ENCODE assay signal across 12 cellular contexts in the genomic region with DNA sequence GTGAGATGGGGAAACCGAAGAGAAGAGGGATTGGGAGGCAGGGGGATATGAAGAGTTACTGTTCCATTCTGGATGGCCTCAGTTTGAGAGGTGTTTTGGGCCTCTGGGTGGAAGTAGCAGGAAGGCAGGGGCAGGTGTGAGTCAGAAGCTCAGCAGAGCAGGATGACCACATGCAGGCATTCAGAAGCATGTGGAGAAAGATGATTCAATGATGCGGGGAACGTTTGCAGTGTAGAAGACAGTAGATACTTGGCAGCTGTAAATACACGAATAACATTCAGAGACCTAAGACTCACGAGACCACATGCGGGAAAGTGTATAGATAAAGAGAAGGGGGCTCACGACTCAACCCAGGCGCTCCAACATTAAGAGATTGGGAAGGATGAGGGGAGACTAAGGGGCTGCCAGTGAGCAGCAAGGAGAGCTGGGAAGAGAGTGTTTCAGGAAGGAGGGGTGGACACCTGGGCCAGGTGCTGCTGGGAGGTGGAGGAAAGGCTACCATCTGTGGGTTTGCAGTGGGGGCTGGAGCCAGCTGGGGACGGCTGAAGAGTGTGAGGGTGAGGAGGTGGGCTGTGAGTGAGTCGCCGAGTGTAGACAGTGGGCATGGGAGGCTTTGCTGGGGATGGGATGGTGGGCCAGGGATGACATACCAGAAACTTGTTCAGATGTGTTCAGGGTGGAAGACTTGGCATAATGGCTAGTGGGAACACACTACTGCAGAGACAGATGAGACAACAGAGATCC. TPM values are rescaled to one million over a fixed set of nuclear protein-coding genes. Genes with fewer than 3 reads are reported as not detected.
DNase-seq lines count a peak whose midpoint lies in the region; ATAC-seq and TF ChIP-seq lines count a peak whose summit lies in the region.
"Had no signal": no experiment of that assay in that cellular context is flagged by ENCODE, and none has a peak within 500 bp of the region (broad histone marks: within the 10 kb centered on the region; RNA-seq: fewer than 3 reads in every experiment).

No MANE protein-coding gene starts in this region.

- H3K9me3 ChIP-seq in sigmoid colon: no peaks in the 10 kb centered on the region
- H3K9me3 ChIP-seq in endodermal cell (ENCODE audit: control insufficient read depth, low read length): no peaks in the 10 kb centered on the region
- H3K9me3 ChIP-seq: breast epithelium had no signal

- TF ChIP-seq CTCF in fibroblast of villous mesenchyme (IDR thresholded peaks at IDR 0.05; ENCODE audit: insufficient read depth, low read depth, low read length): no peak
- TF ChIP-seq CTCF in sigmoid colon (IDR thresholded peaks at IDR 0.05): no peak
- no peak for TF ChIP-seq CTCF in endodermal cell (conservative IDR thresholded peaks at IDR 0.05)

- no peak overlapping the region for H3K4me3 ChIP-seq in fibroblast of villous mesenchyme (ENCODE audit: low read depth, low read length)
- H3K4me3 ChIP-seq in sigmoid colon: no peak overlapping the region
- no peak overlapping the region for H3K4me3 ChIP-seq in endodermal cell (ENCODE audit: low read length)
- H3K4me3 ChIP-seq: breast epithelium, skin epidermis had no signal

- H3K36me3 ChIP-seq in sigmoid colon (no peaks in the 10 kb centered on the region), endodermal cell (ENCODE audit: control insufficient read depth, insufficient read depth, low read length) (no peaks in the 10 kb centered on the region)
- H3K36me3 ChIP-seq: breast epithelium had no signal

- 92 to 95% methylated on average over 11 of the region's 11 CpGs for WGBS in sigmoid colon, 2 donors
- 87 to 89% methylated on average over 10 to 11 of the region's 11 CpGs for WGBS in endodermal cell (ENCODE audit: insufficient coverage in 1 of 2, insufficient read length in 1 of 2), 2 experiments

- H3K27me3 Mint-ChIP-seq in endodermal cell (ENCODE audit: insufficient read depth): peaks cover 3% of the 10 kb centered on the region

- no peaks in the 10 kb centered on the region for H3K36me3 Mint-ChIP-seq in endodermal cell (ENCODE audit: low read depth)

- TF ChIP-seq POLR2A in sigmoid colon (IDR thresholded peaks at IDR 0.05): no peak

- H3K4me1 Mint-ChIP-seq in endodermal cell: no peaks in the 10 kb centered on the region

- ATAC-seq in HG03342 (IDR thresholded peaks at IDR 0.05; ENCODE audit: unreplicated experiment) (no peak), GM19351 (IDR thresholded peaks at IDR 0.05; ENCODE audit: unreplicated experiment) (no peak)

- TF ChIP-seq EP300 in sigmoid colon (IDR thresholded peaks at IDR 0.05): no peak

- H3K4me1 ChIP-seq in sigmoid colon (peaks cover 0 to 12% (median 4%) of the 10 kb centered on the region in 4 donors), endodermal cell (ENCODE audit: control insufficient read depth, insufficient read depth, low read length) (no peaks in the 10 kb centered on the region)
- H3K4me1 ChIP-seq: breast epithelium had no signal

- H3K27ac Mint-ChIP-seq in endodermal cell: no peak overlapping the region

- intact Hi-C loops in sigmoid colon (cut with DNase I): loop anchor here (5.0 kb wide), 1 partner anchor 127 kb away; no protein-coding TSS in a partner anchor

- no peak overlapping the region for H3K9ac ChIP-seq in endodermal cell (ENCODE audit: extremely low read depth, low read length, poor library complexity, severe bottlenecking)

- no peak overlapping the region for H3K4me3 Mint-ChIP-seq in endodermal cell

- no peaks in the 10 kb centered on the region for H3K27me3 ChIP-seq in sigmoid colon
- no peaks in the 10 kb centered on the region for H3K27me3 ChIP-seq in endodermal cell (ENCODE audit: control insufficient read depth, insufficient read depth, low read length, poor library complexity, severe bottlenecking)
- H3K27me3 ChIP-seq: breast epithelium had no signal

- peak; percentile 53 for DNase-seq in GM04504 (ENCODE audit: low read depth)
- DNase-seq in SW480 (ENCODE audit: low spot score): peak; percentile 63
- peak; percentile 28 for DNase-seq in fibroblast of villous mesenchyme (ENCODE audit: low read depth)
- peak; percentile 54 for DNase-seq in sigmoid colon
- DNase-seq in endodermal cell: no peak
- no peak for DNase-seq in anterior cingulate cortex (lab: John Stamatoyannopoulos, UW)
- DNase-seq: NCI-H510A treated with DMSO at 0.1 percent for 48 hours had no signal

- no peak overlapping the region for H3K27ac ChIP-seq in sigmoid colon
- no peak overlapping the region for H3K27ac ChIP-seq in endodermal cell (ENCODE audit: low read depth, low read length)
- H3K27ac ChIP-seq: breast epithelium, skin epidermis had no signal

- no peaks in the 10 kb centered on the region for H3K9me3 Mint-ChIP-seq in endodermal cell

RNA-seq across cellular contexts. Expression of a gene that starts 5.8 kb away (rescaled TPM):
- total RNA-seq in fibroblast of villous mesenchyme (not detected in 2 replicates), sigmoid colon (1 to 10 TPM in 2 of 4 donors, not detected in 2; 1.1 to 1.4 TPM), endodermal cell (not detected)
- 100 to 1,000 TPM in 1 of 3 donors, 10 to 100 TPM in 2; 81.7 to 212 (median 84.4) TPM for polyA plus RNA-seq in sigmoid colon
- polyA plus RNA-seq in endodermal cell (2013, experiment 1 of 2): not detected
- not detected for polyA plus RNA-seq in endodermal cell (2013, experiment 2 of 2)
- total RNA-seq: glomerular endothelial cell had no signal

RNA-seq across cellular contexts. Expression of a gene that starts 28.7 kb away (rescaled TPM):
- total RNA-seq in fibroblast of villous mesenchyme (84.7 and 104 TPM in 2 replicates), sigmoid colon (100 to 1,000 TPM in 3 of 4 donors, 10 to 100 TPM in 1; 61.1 to 143 (median 122) TPM), endodermal cell (10 to 100 TPM in 1 of 2 donors, 1 to 10 TPM in 1; 5.5 to 10.3 TPM)
- polyA plus RNA-seq in sigmoid colon: 10 to 100 TPM; 21.6 to 64.3 (median 40.2) TPM
- polyA plus RNA-seq in endodermal cell (2013, experiment 1 of 2): 43.1 TPM
- polyA plus RNA-seq in endodermal cell (2013, experiment 2 of 2): 43.6 TPM

RNA-seq across cellular contexts. Expression of a gene that starts 57.5 kb away (rescaled TPM):
- total RNA-seq in fibroblast of villous mesenchyme (5.8 and 9.1 TPM in 2 replicates), sigmoid colon (1 to 10 TPM; 2.7 to 8.0 (median 3.5) TPM), endodermal cell (under 1 TPM; 0.13 to 0.70 TPM)
- polyA plus RNA-seq in sigmoid colon: 10 to 100 TPM in 1 of 3 donors, 1 to 10 TPM in 2; 2.5 to 11.4 (median 2.7) TPM
- polyA plus RNA-seq in endodermal cell (2013, experiment 1 of 2): not detected
- not detected for polyA plus RNA-seq in endodermal cell (2013, experiment 2 of 2)
- total RNA-seq: glomerular endothelial cell had no signal

Comparison
In these comparisons a context has a peak if more than half of its experiments do, and no peak if none do; other contexts are left out.
1. DNase-seq: peak in GM04504 (single experiment), SW480 (single experiment), fibroblast of villous mesenchyme (single experiment) and sigmoid colon (single experiment); none in endodermal cell (single experiment) and anterior cingulate cortex (0 of 58).